33 cellular contexts compared by ENCODE assay signal in the genomic region with DNA sequence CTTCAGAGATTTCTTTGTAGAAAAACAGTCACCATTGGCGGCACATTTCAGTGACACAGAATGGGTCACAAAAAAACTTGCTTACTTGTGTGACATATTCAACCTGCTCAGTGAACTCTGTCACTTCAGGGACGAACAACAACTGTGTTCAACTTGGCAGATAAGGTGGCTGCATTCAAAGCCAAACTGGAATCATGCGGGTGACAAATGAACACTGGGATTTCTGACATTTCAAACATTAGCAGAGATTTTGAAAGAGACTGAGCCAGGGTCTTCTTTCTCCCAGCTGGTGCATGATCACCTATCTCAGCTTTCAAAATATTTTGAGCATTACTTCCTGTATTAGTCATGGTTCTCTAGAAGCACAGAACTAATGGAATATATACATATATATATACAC.
"Had no signal": no experiment of that assay in that cellular context is flagged by ENCODE, and none has a peak within 500 bp of the region (broad histone marks: within the 10 kb centered on the region; RNA-seq: fewer than 3 reads in every experiment).

No MANE protein-coding gene starts in this region.

- H3K4me3 ChIP-seq: SJSA1 had no signal

- DNase-seq: activated B cell treated with CpG ODN at 0.5 μM for 24 hours; activated CD4-positive, alpha-beta T cell treated with anti-CD3 and anti-CD28 coated beads for 4 hours; activated CD4-positive, alpha-beta T cell treated with anti-CD3 and anti-CD28 coated beads, Interleukin-2, amount 50 U/mL, for 1 hour; activated CD4-positive, CD25-positive, alpha-beta regulatory T cell treated with anti-CD3 and anti-CD28 coated beads, Interleukin-2, amount 50 U/mL, for 72 hours; activated effector memory CD4-positive, alpha-beta T cell treated with anti-CD3 and anti-CD28 coated beads, Interleukin-2, amount 50 U/mL, for 16 hours; activated naive CD4-positive, alpha-beta T cell; activated naive CD4-positive, alpha-beta T cell treated with anti-CD3 and anti-CD28 coated beads, Interleukin-2, amount 50 U/mL, for 16 hours; activated naive CD8-positive, alpha-beta T cell treated with anti-CD3 and anti-CD28 coated beads for 36 hours; activated T-cell treated with anti-CD3 and anti-CD28 coated beads, Interleukin-2, amount 50 U/mL, for 1 hour; amniotic stem cell; aorta; brain microvascular endothelial cell; central memory CD4-positive, alpha-beta T cell; KG1; MM.1S; MV-4-11; NCI-H1092; NCI-H1436 treated with DMSO at 0.1 percent for 48 hours; NCI-H1694 treated with DMSO at 0.1 percent for 48 hours; NCI-H2029; NCI-H345; NCI-H524 treated with DMSO at 0.1 percent for 48 hours; RPMI8226; SHP77 treated with DMSO at 0.1 percent for 48 hours; SW 1271; T-helper 9 cell had no signal

- H3K36me3 ChIP-seq: brain microvascular endothelial cell had no signal

- H3K9me3 Mint-ChIP-seq: activated CD4-positive, alpha-beta memory T cell treated with anti-CD3 and anti-CD28 coated beads for 36 hours; activated T-cell treated with anti-CD3 and anti-CD28 coated beads, Interleukin-2, amount 50 U/mL, for 72 hours had no signal

- ATAC-seq: activated T-helper 17 cell treated with anti-CD3 and anti-CD28 coated beads, Interleukin-2, amount 50 U/mL, for 72 hours; Panc1; SK-N-SH treated with all-trans-retinoic acid at 6 μM for 48 hours had no signal

- H3K27ac Mint-ChIP-seq: activated B cell treated with CpG ODN at 0.5 μM for 24 hours; activated CD4-positive, alpha-beta memory T cell treated with anti-CD3 and anti-CD28 coated beads for 36 hours; activated T-cell treated with anti-CD3 and anti-CD28 coated beads, Interleukin-2, amount 50 U/mL, for 72 hours; activated T-helper 17 cell treated with anti-CD3 and anti-CD28 coated beads, Interleukin-2, amount 50 U/mL, for 72 hours had no signal

- H3K27me3 ChIP-seq: brain microvascular endothelial cell, SJSA1 had no signal

- H3K4me3 Mint-ChIP-seq: activated B cell treated with CpG ODN at 0.5 μM for 24 hours; activated naive CD8-positive, alpha-beta T cell treated with anti-CD3 and anti-CD28 coated beads for 36 hours had no signal

- H3K27ac ChIP-seq: brain microvascular endothelial cell, SJSA1, VCaP had no signal

- H3K9me3 ChIP-seq: SJSA1 had no signal
